ENCODE assay signal across 23 cellular contexts in genomic region chr3:128544190-128544589, GRCh38. TPM values are rescaled to one million over a fixed set of nuclear protein-coding genes. Genes with fewer than 3 reads are reported as not detected.
"Had no signal": no experiment of that assay in that cellular context is flagged by ENCODE, and none has a peak within 500 bp of the region (broad histone marks: within the 10 kb centered on the region; RNA-seq: fewer than 3 reads in every experiment).

No MANE protein-coding gene starts in this region.

- H3K36me3 ChIP-seq: colonic mucosa, esophagus muscularis mucosa, gastroesophageal sphincter, heart left ventricle, left lung, lower lobe of right lung had no signal

- DNase-seq: colonic mucosa; cortex of kidney; effector CD8-positive, alpha-beta T cell; effector memory CD8-positive, alpha-beta T cell; endodermal cell; foreskin fibroblast; foreskin melanocyte; heart left ventricle; hypothalamus; immature natural killer cell; islet precursor cell; left cardiac atrium; left lung; left ventricle myocardium superior; lower lobe of right lung; mesenchymal stem cell; mucosa of descending colon; naive B cell had no signal

- H3K4me2 ChIP-seq: hepatocyte had no signal

- H3K27ac ChIP-seq: colonic mucosa, esophagus muscularis mucosa, gastroesophageal sphincter, heart left ventricle, hepatocyte, left lung, lower lobe of right lung had no signal

- H3K27me3 ChIP-seq: colonic mucosa, heart left ventricle, hepatocyte, left lung had no signal

- ATAC-seq: effector memory CD8-positive, alpha-beta T cell; gastroesophageal sphincter; heart left ventricle; left cardiac atrium; left lung; left ventricle myocardium superior; lower lobe of right lung; mucosa of descending colon had no signal

- H3K79me2 ChIP-seq: hepatocyte had no signal

- H3K4me3 ChIP-seq: colonic mucosa, esophagus muscularis mucosa, gastroesophageal sphincter, heart left ventricle, hepatocyte, left lung, lower lobe of right lung, mucosa of descending colon had no signal

- FAIRE-seq: endothelial cell of umbilical vein had no signal

- H2AFZ ChIP-seq: hepatocyte had no signal

- H3K9me3 ChIP-seq: colonic mucosa, lower lobe of right lung had no signal

- H3K4me1 ChIP-seq: colonic mucosa had no signal

RNA-seq across cellular contexts. Expression of gene GATA2, which starts 51.2 kb away (rescaled TPM):
- total RNA-seq: myocyte had no signal
